Comparison of ENCODE assay signal across 8 cellular contexts in the genomic region with DNA sequence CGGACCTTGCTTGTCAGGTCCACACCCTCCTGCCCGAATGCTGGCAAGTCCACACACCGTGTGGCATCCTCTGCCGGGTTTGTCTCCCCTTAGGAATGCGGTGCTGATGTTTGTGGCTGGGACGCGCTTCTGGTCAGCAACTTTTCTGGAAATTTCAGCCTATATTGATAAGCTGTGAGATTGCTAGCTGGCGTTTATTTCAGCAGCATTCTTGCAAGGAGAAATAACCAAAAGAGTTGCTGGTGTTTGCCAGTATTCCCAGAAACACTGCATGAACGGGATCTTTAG. TPM values are rescaled to one million over a fixed set of nuclear protein-coding genes. Genes with fewer than 3 reads are reported as not detected.
DNase-seq lines count a peak whose midpoint lies in the region; TF ChIP-seq lines count a peak whose summit lies in the region.

No MANE protein-coding gene starts in this region.

- peaks cover 14% of the 10 kb centered on the region for H3K36me3 Mint-ChIP-seq in Caco-2 (ENCODE audit: insufficient read depth, unreplicated experiment)

- TF ChIP-seq CTCF in Caco-2 (IDR thresholded peaks at IDR 0.05; ENCODE audit: insufficient read depth in 1 of 2, low read depth in 1 of 2, low read length in 1 of 2, severe bottlenecking in 1 of 2, unreplicated experiment in 1 of 2) (no peak), spleen (IDR thresholded peaks at IDR 0.05 in 8 of 11, conservative IDR thresholded peaks at IDR 0.05 in 3 of 11) (no peak)

- POLR2A ChIA-PET in Caco-2 (lab: Charles Lee): no interaction called here

- H3K27me3 Mint-ChIP-seq in Caco-2 (ENCODE audit: insufficient read depth, unreplicated experiment): no peaks in the 10 kb centered on the region

- CTCF ChIA-PET in Caco-2 (lab: Charles Lee): no interaction called here

- H3K9ac ChIP-seq in HUES48 (ENCODE audit: low read depth, low read length) (peak overlapping the region; percentile 86), iPS-20b (ENCODE audit: low read depth, low read length) (peak overlapping the region; percentile 84)

- H3K36me3 ChIP-seq in Caco-2 (ENCODE audit: control insufficient read depth, insufficient read depth, low read length): no peaks in the 10 kb centered on the region
- H3K36me3 ChIP-seq in HUES48 (ENCODE audit: control insufficient read depth, insufficient read depth, low read length): peaks cover 24% of the 10 kb centered on the region
- H3K36me3 ChIP-seq in iPS-20b (ENCODE audit: insufficient read depth, low read depth, low read length): peaks cover 25% of the 10 kb centered on the region
- peaks cover 0 to 39% (median 21%) of the 10 kb centered on the region in 6 donors for H3K36me3 ChIP-seq in spleen

- intact Hi-C loops in Caco-2 (cut with micrococcal nuclease; ENCODE audit: unreplicated experiment): loop anchor here (5.0 to 10.0 kb wide), 3 partner anchors 62 to 178 kb away; partner anchors contain the start of genes DENND2D and LRIF1
- intact Hi-C loops in spleen (cut with DNase I; ENCODE audit: low total_unique reads): loop anchor here (10.0 kb wide), 1 partner anchor 54 kb away; no protein-coding TSS in a partner anchor

- peaks cover 18% of the 10 kb centered on the region for H3K4me1 Mint-ChIP-seq in Caco-2 (ENCODE audit: low read depth, unreplicated experiment)

- no peaks in the 10 kb centered on the region for H3K9me3 Mint-ChIP-seq in Caco-2 (ENCODE audit: unreplicated experiment)

- H3K27ac Mint-ChIP-seq in Caco-2 (ENCODE audit: unreplicated experiment): no peak overlapping the region

- peak overlapping the region; percentile 87 for H3K4me3 Mint-ChIP-seq in Caco-2 (ENCODE audit: unreplicated experiment)

- WGBS in spleen, 5 donors: 0 to 1% (median 0%) methylated on average over 5 to 9 of the region's 9 CpGs

- H3K9me3 ChIP-seq in Caco-2 (no peaks in the 10 kb centered on the region), HUES48 (ENCODE audit: control insufficient read depth, insufficient read depth, low read length) (no peaks in the 10 kb centered on the region), iPS-20b (ENCODE audit: insufficient read depth, low read depth, low read length) (no peaks in the 10 kb centered on the region), spleen (no peaks in the 10 kb centered on the region)

- no peaks in the 10 kb centered on the region for H3K27me3 ChIP-seq in Caco-2 (replicated peaks; ENCODE audit: control insufficient read depth, insufficient read depth, low read length)
- no peaks in the 10 kb centered on the region for H3K27me3 ChIP-seq in HUES48 (ENCODE audit: control insufficient read depth, insufficient read depth, low read length)
- no peaks in the 10 kb centered on the region for H3K27me3 ChIP-seq in iPS-20b (ENCODE audit: insufficient read depth, low read length)
- H3K27me3 ChIP-seq in spleen (replicated peaks in 1 of 7): no peaks in the 10 kb centered on the region

- H3K27ac ChIP-seq in HUES48 (ENCODE audit: low read depth, low read length) (peak overlapping the region; percentile 98), angular gyrus (ENCODE audit: low read depth, low read length) (peak overlapping the region; percentile 90), iPS-20b (ENCODE audit: low read length) (peak overlapping the region; percentile 93), spleen (peak overlapping the region; percentile 82 to 99 (median 96))

- no TSS peak for BruUV-seq in Caco-2 (replicated peaks; lab: Mats Ljungman, UMichigan)

- DNase-seq in Caco-2: peak in 1 of 2 experiments; percentile 61
- DNase-seq in spleen: no peak
- DNase-seq in stimulated activated naive CD4-positive, alpha-beta T cell (lab: John Stamatoyannopoulos, UW): no peak
- no peak for DNase-seq in NCI-H1092 (lab: John Stamatoyannopoulos, UW)
- DNase-seq in cerebellar nuclear complex (lab: John Stamatoyannopoulos, UW): no peak

- TF ChIP-seq POLR2A in spleen (IDR thresholded peaks at IDR 0.05): no peak

- peak overlapping the region; percentile 56 for H3K4me3 ChIP-seq in Caco-2 (ENCODE audit: low read depth, low read length)
- H3K4me3 ChIP-seq in HUES48 (ENCODE audit: low read depth, low read length): peak overlapping the region; percentile 97
- H3K4me3 ChIP-seq in iPS-20b (ENCODE audit: low read length): peak overlapping the region; percentile 91
- H3K4me3 ChIP-seq in spleen: peak overlapping the region; percentile 75 to 94 (median 85)

- peaks cover 14% of the 10 kb centered on the region; the same call in 1 of the 2 replicates for H3K4me1 ChIP-seq in Caco-2
- H3K4me1 ChIP-seq in HUES48 (ENCODE audit: control insufficient read depth, insufficient read depth, low read length): peaks cover 21% of the 10 kb centered on the region
- peaks cover 18% of the 10 kb centered on the region for H3K4me1 ChIP-seq in iPS-20b (ENCODE audit: insufficient read depth, low read length)
- H3K4me1 ChIP-seq in spleen: peaks cover 23 to 89% (median 81%) of the 10 kb centered on the region in 6 donors

RNA-seq across cellular contexts. Expression of gene CEPT1, which starts 0.6 kb away (rescaled TPM):
- 17.3 and 19.1 TPM in 2 replicates for total RNA-seq in Caco-2 (2022)
- 100 to 1,000 TPM in 4 of 7 donors, 10 to 100 TPM in 3; 90.9 to 140 (median 105) TPM for total RNA-seq in spleen
- polyA plus RNA-seq in spleen: 10 to 100 TPM; 61.1 to 69.2 (median 65.4) TPM

RNA-seq across cellular contexts. Expression of gene DRAM2, which starts 0.7 kb away (rescaled TPM):
- 25.3 and 29.0 TPM in 2 replicates for total RNA-seq in Caco-2 (2022)
- total RNA-seq in spleen: 100 to 1,000 TPM in 3 of 7 donors, 10 to 100 TPM in 4; 64.0 to 188 (median 81.0) TPM
- 100 to 1,000 TPM in 2 of 3 donors, 10 to 100 TPM in 1; 90.5 to 130 (median 105) TPM for polyA plus RNA-seq in spleen

RNA-seq across cellular contexts. Expression of gene DENND2D, which starts 59.8 kb away (rescaled TPM):
- total RNA-seq in Caco-2 (2022) (20.4 and 23.2 TPM in 2 replicates), spleen (100 to 1,000 TPM; 127 to 182 (median 153) TPM)
- polyA plus RNA-seq in spleen: 100 to 1,000 TPM in 2 of 3 donors, 10 to 100 TPM in 1; 90.3 to 106 (median 101) TPM
